In genomic region chr10:13000431-13000830, GRCh38 we compare ENCODE assay signal across 12 cellular contexts. TPM values are rescaled to one million over a fixed set of nuclear protein-coding genes. Genes with fewer than 3 reads are reported as not detected.
DNase-seq lines count a peak whose midpoint lies in the region; FAIRE-seq and TF ChIP-seq lines count a peak whose summit lies in the region.
"Had no signal": no experiment of that assay in that cellular context is flagged by ENCODE, and none has a peak within 500 bp of the region (broad histone marks: within the 10 kb centered on the region; RNA-seq: fewer than 3 reads in every experiment).

No MANE protein-coding gene starts in this region.

- no peak for TF ChIP-seq POLR2A in testis (IDR thresholded peaks at IDR 0.05)
- TF ChIP-seq POLR2A in H54 (IDR thresholded peaks at IDR 0.05; ENCODE audit: low read depth, low read length), result no peak

- TF ChIP-seq CTCF in mesothelial cell of epicardium (IDR thresholded peaks at IDR 0.05; ENCODE audit: unreplicated experiment) (no peak), testis (IDR thresholded peaks at IDR 0.05) (no peak)

- no peaks in the 10 kb centered on the region for H3K27me3 ChIP-seq in testis

- no peak overlapping the region for H3K27ac ChIP-seq in testis
- H3K27ac ChIP-seq: parathyroid adenoma had no signal

- H3K36me3 ChIP-seq in testis (ENCODE audit: low read depth, missing control alignments), result no peaks in the 10 kb centered on the region

- H3K27ac Mint-ChIP-seq in activated CD4-positive, alpha-beta memory T cell treated with anti-CD3 and anti-CD28 coated beads for 36 hours, result no peak overlapping the region
- no peak overlapping the region for H3K27ac Mint-ChIP-seq in activated CD4-positive, alpha-beta memory T cell treated with anti-CD3 and anti-CD28 coated beads, Interleukin-2, amount 10 ng/mL, durations not matched to agents 7 days and 5 days
- no peak overlapping the region for H3K27ac Mint-ChIP-seq in mesothelial cell of epicardium
- H3K27ac Mint-ChIP-seq: activated B cell treated with CpG ODN at 0.5 μM for 24 hours had no signal

- 59 to 71% methylated on average over 4 of the region's 4 CpGs for WGBS in testis, 2 donors

- peaks cover 3% of the 10 kb centered on the region for H3K4me1 Mint-ChIP-seq in activated CD4-positive, alpha-beta memory T cell treated with anti-CD3 and anti-CD28 coated beads for 36 hours (ENCODE audit: low read depth)
- H3K4me1 Mint-ChIP-seq in activated CD4-positive, alpha-beta memory T cell treated with anti-CD3 and anti-CD28 coated beads, Interleukin-2, amount 10 ng/mL, durations not matched to agents 7 days and 5 days, result peaks cover 6% of the 10 kb centered on the region
- peaks cover 15% of the 10 kb centered on the region for H3K4me1 Mint-ChIP-seq in mesothelial cell of epicardium

- peaks cover 3% of the 10 kb centered on the region for H3K4me1 ChIP-seq in testis
- H3K4me1 ChIP-seq: parathyroid adenoma had no signal

- POLR2A ChIA-PET in activated CD4-positive, alpha-beta memory T cell treated with anti-CD3 and anti-CD28 coated beads for 36 hours (lab: Charles Lee), result no interaction called here
- POLR2A ChIA-PET in activated CD4-positive, alpha-beta memory T cell treated with anti-CD3 and anti-CD28 coated beads, Interleukin-2, amount 10 ng/mL, durations not matched to agents 7 days and 5 days (lab: Charles Lee), result no interaction called here

- intact Hi-C loops in activated CD4-positive, alpha-beta memory T cell treated with anti-CD3 and anti-CD28 coated beads for 36 hours (cut with micrococcal nuclease), result no loop called here
- intact Hi-C loops in testis (cut with DNase I; ENCODE audit: low total_unique reads), result no loop called here

- peaks cover 50% of the 10 kb centered on the region for H3K27me3 Mint-ChIP-seq in activated CD4-positive, alpha-beta memory T cell treated with anti-CD3 and anti-CD28 coated beads for 36 hours
- peaks cover 60% of the 10 kb centered on the region for H3K27me3 Mint-ChIP-seq in activated CD4-positive, alpha-beta memory T cell treated with anti-CD3 and anti-CD28 coated beads, Interleukin-2, amount 10 ng/mL, durations not matched to agents 7 days and 5 days
- H3K27me3 Mint-ChIP-seq in mesothelial cell of epicardium (ENCODE audit: low read depth), result peaks cover 66% of the 10 kb centered on the region

- H3K9me3 Mint-ChIP-seq in activated CD4-positive, alpha-beta memory T cell treated with anti-CD3 and anti-CD28 coated beads for 36 hours, result no peaks in the 10 kb centered on the region
- no peaks in the 10 kb centered on the region for H3K9me3 Mint-ChIP-seq in activated CD4-positive, alpha-beta memory T cell treated with anti-CD3 and anti-CD28 coated beads, Interleukin-2, amount 10 ng/mL, durations not matched to agents 7 days and 5 days
- no peaks in the 10 kb centered on the region for H3K9me3 Mint-ChIP-seq in mesothelial cell of epicardium
- H3K9me3 Mint-ChIP-seq: activated B cell treated with CpG ODN at 0.5 μM for 24 hours had no signal

- DNase-seq in activated CD4-positive, alpha-beta memory T cell treated with anti-CD3 and anti-CD28 coated beads for 36 hours, result no peak
- DNase-seq in activated CD4-positive, alpha-beta memory T cell treated with anti-CD3 and anti-CD28 coated beads, Interleukin-2, amount 10 ng/mL, durations not matched to agents 7 days and 5 days, result no peak
- DNase-seq in astrocyte of the hippocampus (ENCODE audit: low read depth, low spot score) (peak; percentile 37), mesothelial cell of epicardium (ENCODE audit: low spot score in 2 of 2, unreplicated experiment in 2 of 2) (no peak), testis (no peak), H54 (ENCODE audit: insufficient read length, low spot score) (no peak), midbrain (lab: John Stamatoyannopoulos, UW) (no peak), kidney glomerular epithelial cell (lab: John Stamatoyannopoulos, UW) (no peak)
- DNase-seq: activated B cell treated with CpG ODN at 0.5 μM for 24 hours, activated gamma-delta T cell had no signal

- CTCF ChIA-PET in activated CD4-positive, alpha-beta memory T cell treated with anti-CD3 and anti-CD28 coated beads for 36 hours (lab: Charles Lee), result no interaction called here
- CTCF ChIA-PET in activated CD4-positive, alpha-beta memory T cell treated with anti-CD3 and anti-CD28 coated beads, Interleukin-2, amount 10 ng/mL, durations not matched to agents 7 days and 5 days (lab: Charles Lee), result interaction anchor here (0.6 kb wide), 1 partner anchor 1221 kb away, joined by 4 read pairs; no protein-coding TSS in a partner anchor

- H3K4me3 ChIP-seq in testis, result peak overlapping the region; percentile 53 to 68

- no peak for FAIRE-seq in H54 (lab: Jason Lieb, UNC)
- FAIRE-seq: colon had no signal

- no peaks in the 10 kb centered on the region for H3K36me3 Mint-ChIP-seq in activated CD4-positive, alpha-beta memory T cell treated with anti-CD3 and anti-CD28 coated beads for 36 hours
- no peaks in the 10 kb centered on the region for H3K36me3 Mint-ChIP-seq in activated CD4-positive, alpha-beta memory T cell treated with anti-CD3 and anti-CD28 coated beads, Interleukin-2, amount 10 ng/mL, durations not matched to agents 7 days and 5 days (ENCODE audit: low read depth)
- peaks cover 2% of the 10 kb centered on the region for H3K36me3 Mint-ChIP-seq in mesothelial cell of epicardium

- H3K4me3 Mint-ChIP-seq in activated CD4-positive, alpha-beta memory T cell treated with anti-CD3 and anti-CD28 coated beads for 36 hours, result peak overlapping the region; percentile 49
- no peak overlapping the region for H3K4me3 Mint-ChIP-seq in activated CD4-positive, alpha-beta memory T cell treated with anti-CD3 and anti-CD28 coated beads, Interleukin-2, amount 10 ng/mL, durations not matched to agents 7 days and 5 days
- peak overlapping the region; percentile 74 for H3K4me3 Mint-ChIP-seq in mesothelial cell of epicardium

- no peaks in the 10 kb centered on the region for H3K9me3 ChIP-seq in testis

RNA-seq across cellular contexts. Expression of gene CCDC3, which starts 1.1 kb away (rescaled TPM):
- total RNA-seq in activated CD4-positive, alpha-beta memory T cell treated with anti-CD3 and anti-CD28 coated beads for 36 hours, result under 1 TPM; 0.34 to 0.45 TPM
- under 1 TPM; 0.18 to 0.23 TPM for total RNA-seq in activated CD4-positive, alpha-beta memory T cell treated with anti-CD3 and anti-CD28 coated beads, Interleukin-2, amount 10 ng/mL, durations not matched to agents 7 days and 5 days
- total RNA-seq in mesothelial cell of epicardium (5.2 to 5.7 TPM (median 5.4 TPM) in 3 replicates), testis (10 to 100 TPM; 30.6 to 33.3 TPM)
- polyA plus RNA-seq in testis (ENCODE audit: insufficient read depth, low read depth, low replicate concordance), result 35.5 TPM
